In the genomic region with DNA sequence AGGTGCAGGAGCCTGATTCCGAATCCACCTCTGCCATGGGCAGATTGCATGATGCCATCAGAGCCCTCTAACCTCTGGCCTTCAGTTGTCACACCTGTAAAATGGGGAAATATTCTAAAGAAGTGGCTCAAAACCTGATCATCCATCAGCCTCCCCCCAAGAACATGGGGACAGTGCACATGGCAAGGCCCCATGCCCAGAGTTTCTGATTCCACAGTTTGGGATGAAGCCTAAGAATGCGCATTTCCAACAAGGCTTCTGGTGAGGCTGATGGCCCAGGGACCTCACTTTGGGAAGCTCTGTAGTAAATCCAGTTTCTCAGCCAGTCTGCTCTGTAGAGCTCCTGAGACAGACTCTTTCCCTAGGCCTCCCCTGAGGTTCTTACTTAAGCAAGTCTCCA, we compare ENCODE assay signal across 13 cellular contexts.
DNase-seq lines count a peak whose midpoint lies in the region; ATAC-seq, FAIRE-seq and TF ChIP-seq lines count a peak whose summit lies in the region.
"Had no signal": no experiment of that assay in that cellular context is flagged by ENCODE, and none has a peak within 500 bp of the region (broad histone marks: within the 10 kb centered on the region; RNA-seq: fewer than 3 reads in every experiment).

No MANE protein-coding gene starts in this region.

- FAIRE-seq in pancreas (lab: Jason Lieb, UNC): no peak

- intact Hi-C loops in esophagus squamous epithelium (cut with DNase I): loop anchor here (10.0 kb wide), 2 partner anchors 161 to 511 kb away; a partner anchor contains a TSS
- intact Hi-C loops in pancreas (cut with DNase I): no loop called here
- intact Hi-C loops in thyroid gland (cut with DNase I): no loop called here

- H3K27me3 ChIP-seq in adipocyte (replicated peaks; ENCODE audit: control insufficient read depth, insufficient read depth, low read length) (no peaks in the 10 kb centered on the region), esophagus squamous epithelium (peaks cover 0 to 14% (median 0%) of the 10 kb centered on the region in 4 donors), pancreas (no peaks in the 10 kb centered on the region), thyroid gland (no peaks in the 10 kb centered on the region)

- no peaks in the 10 kb centered on the region for H3K9me3 ChIP-seq in adipocyte (ENCODE audit: control insufficient read depth, low read length)
- no peaks in the 10 kb centered on the region for H3K9me3 ChIP-seq in esophagus squamous epithelium
- H3K9me3 ChIP-seq in pancreas: no peaks in the 10 kb centered on the region
- no peaks in the 10 kb centered on the region for H3K9me3 ChIP-seq in thyroid gland

- peak overlapping the region; percentile 48 for H3K9ac ChIP-seq in adipocyte (ENCODE audit: low read length)
- H3K9ac ChIP-seq: parathyroid adenoma had no signal

- no peak for DNase-seq in adipocyte (ENCODE audit: low read depth)
- no peak for DNase-seq in esophagus squamous epithelium (lab: John Stamatoyannopoulos, UW)
- no peak for DNase-seq in pancreas
- DNase-seq in thyroid gland: no peak
- DNase-seq in NCI-H2081 treated with DMSO at 0.1 percent for 48 hours (lab: John Stamatoyannopoulos, UW): no peak
- no peak for DNase-seq in amniotic stem cell (lab: John Stamatoyannopoulos, UW)
- no peak for DNase-seq in activated naive CD4-positive, alpha-beta T cell (lab: John Stamatoyannopoulos, UW)
- DNase-seq: activated CD4-positive, alpha-beta T cell treated with anti-CD3 and anti-CD28 coated beads for 4 hours; activated naive CD8-positive, alpha-beta T cell treated with anti-CD3 and anti-CD28 coated beads for 36 hours; AML-193; SW 1271 had no signal

- H3K36me3 ChIP-seq in adipocyte (ENCODE audit: control insufficient read depth, insufficient read depth, low read length, severe bottlenecking) (no peaks in the 10 kb centered on the region), esophagus squamous epithelium (no peaks in the 10 kb centered on the region), pancreas (no peaks in the 10 kb centered on the region), thyroid gland (no peaks in the 10 kb centered on the region)

- H3K4me3 ChIP-seq in adipocyte (ENCODE audit: low read length) (peak overlapping the region; percentile 38), esophagus squamous epithelium (no peak overlapping the region), pancreas (no peak overlapping the region), thyroid gland (replicated peaks in 1 of 3) (no peak overlapping the region)

- ATAC-seq in pancreas: no peak

- 86 to 100% methylated on average over 1 of the region's 2 CpGs for WGBS in esophagus squamous epithelium, 2 donors
- 90 to 93% methylated on average over 2 of the region's 2 CpGs for WGBS in pancreas, 2 donors
- 80 to 96% methylated on average over 2 of the region's 2 CpGs for WGBS in thyroid gland, 2 donors

- H3K27ac ChIP-seq in esophagus squamous epithelium (peak overlapping the region; percentile 34 to 88 (median 68)), pancreas (peak overlapping the region in 3 of 4 donors; percentile 28 to 64 (median 54)), thyroid gland (peak overlapping the region; percentile 49 to 86 (median 85))
- H3K27ac ChIP-seq: epithelial cell of prostate, parathyroid adenoma had no signal

- H3K4me1 ChIP-seq in adipocyte (ENCODE audit: control insufficient read depth, insufficient read depth, low read length) (peaks cover 31% of the 10 kb centered on the region), esophagus squamous epithelium (peaks cover 16 to 48% (median 22%) of the 10 kb centered on the region in 3 donors), pancreas (peaks cover 0 to 3% (median 0%) of the 10 kb centered on the region in 3 donors), thyroid gland (peaks cover 24 to 26% of the 10 kb centered on the region in 2 donors)
- H3K4me1 ChIP-seq: parathyroid adenoma had no signal

- TF ChIP-seq POLR2A in esophagus squamous epithelium (IDR thresholded peaks at IDR 0.05): no peak
- TF ChIP-seq POLR2A in thyroid gland (IDR thresholded peaks at IDR 0.05): no peak

- TF ChIP-seq CTCF in esophagus squamous epithelium (IDR thresholded peaks at IDR 0.05) (no peak), pancreas (IDR thresholded peaks at IDR 0.05) (no peak), thyroid gland (IDR thresholded peaks at IDR 0.05) (no peak)
